Comparison of ENCODE assay signal across 9 cellular contexts in genomic region chr1:13356774-13357173, GRCh38. TPM values are rescaled to one million over a fixed set of nuclear protein-coding genes. Genes with fewer than 3 reads are reported as not detected.
DNase-seq lines count a peak whose midpoint lies in the region; TF ChIP-seq lines count a peak whose summit lies in the region.
"Not testable (repeated sequence)": the region's sequence is repeated elsewhere in the genome, so short reads cannot be mapped to it uniquely, and the experiment has no call there.
"Had no signal": no experiment of that assay in that cellular context is flagged by ENCODE, and none has a peak within 500 bp of the region (broad histone marks: within the 10 kb centered on the region; RNA-seq: fewer than 3 reads in every experiment).

No MANE protein-coding gene starts in this region.

- H3K36me3 Mint-ChIP-seq in CD14-positive monocyte; activated naive CD4-positive, alpha-beta T cell treated with anti-CD3 and anti-CD28 coated beads, Interleukin-2, amount 10 ng/mL, durations not matched to agents 7 days and 5 days: not testable (repeated sequence)

- CTCF ChIA-PET in activated naive CD4-positive, alpha-beta T cell treated with anti-CD3 and anti-CD28 coated beads, Interleukin-2, amount 10 ng/mL, durations not matched to agents 7 days and 5 days (lab: Charles Lee): not testable (repeated sequence)

- H3K4me1 Mint-ChIP-seq in CD14-positive monocyte; activated naive CD4-positive, alpha-beta T cell treated with anti-CD3 and anti-CD28 coated beads, Interleukin-2, amount 10 ng/mL, durations not matched to agents 7 days and 5 days: not testable (repeated sequence)

- not testable (repeated sequence) for H3K4me3 Mint-ChIP-seq in CD14-positive monocyte; activated naive CD4-positive, alpha-beta T cell treated with anti-CD3 and anti-CD28 coated beads, Interleukin-2, amount 10 ng/mL, durations not matched to agents 7 days and 5 days

- not testable (repeated sequence) for H3K4me3 ChIP-seq in fibroblast of mammary gland (ENCODE audit: control insufficient read depth, low read depth, low read length)

- not testable (repeated sequence) for H3K27ac Mint-ChIP-seq in CD14-positive monocyte; activated naive CD4-positive, alpha-beta T cell treated with anti-CD3 and anti-CD28 coated beads, Interleukin-2, amount 10 ng/mL, durations not matched to agents 7 days and 5 days

- intact Hi-C loops in CD14-positive monocyte (cut with micrococcal nuclease): not testable (repeated sequence)

- not testable (repeated sequence) for H3K27me3 Mint-ChIP-seq in CD14-positive monocyte (ENCODE audit: low read depth in 3 of 3); activated naive CD4-positive, alpha-beta T cell treated with anti-CD3 and anti-CD28 coated beads, Interleukin-2, amount 10 ng/mL, durations not matched to agents 7 days and 5 days

- peak; percentile 47 for DNase-seq in CD14-positive monocyte (ENCODE audit: low spot score)
- DNase-seq in GM19238 (ENCODE audit: insufficient read length, low spot score): peak; percentile 5
- peak; percentile 43 for DNase-seq in NCI-H1105 treated with DMSO at 0.1 percent for 48 hours (lab: John Stamatoyannopoulos, UW)
- peak; percentile 80 for DNase-seq in OCI-M1 (lab: John Stamatoyannopoulos, UW)
- DNase-seq in activated naive CD4-positive, alpha-beta T cell treated with anti-CD3 and anti-CD28 coated beads, Interleukin-2, amount 10 ng/mL, durations not matched to agents 7 days and 5 days: peak; percentile 36
- DNase-seq in fibroblast of mammary gland (ENCODE audit: low read depth): peak; percentile 61
- peak; percentile 72 for DNase-seq in medulla oblongata (ENCODE audit: extremely low spot score)
- peak; percentile 20 to 28 for DNase-seq in stimulated activated CD4-positive, alpha-beta T cell treated with anti-CD3 and anti-CD28 coated beads, Interleukin-2, amount 100 ng/mL, for 48 hours

- H3K9me3 Mint-ChIP-seq in CD14-positive monocyte: not testable (repeated sequence)
- H3K9me3 Mint-ChIP-seq in activated naive CD4-positive, alpha-beta T cell treated with anti-CD3 and anti-CD28 coated beads, Interleukin-2, amount 10 ng/mL, durations not matched to agents 7 days and 5 days: peaks cover 11% of the 10 kb centered on the region

- TF ChIP-seq CTCF in CD14-positive monocyte (IDR thresholded peaks at IDR 0.05) (peak; percentile 66), fibroblast of mammary gland (conservative IDR thresholded peaks at IDR 0.05; ENCODE audit: control insufficient read depth, insufficient read depth, low read depth, low read length) (peak; percentile 40)

RNA-seq across cellular contexts. Expression of gene PRAMEF14, which starts 9.8 kb away (rescaled TPM):
- not detected for polyA plus RNA-seq in CD14-positive monocyte
- polyA plus RNA-seq: right cardiac atrium had no signal

RNA-seq across cellular contexts. Expression of gene PRAMEF19, which starts 15.0 kb away (rescaled TPM):
- not detected for polyA plus RNA-seq in CD14-positive monocyte
- polyA plus RNA-seq: right cardiac atrium had no signal

RNA-seq across cellular contexts. Expression of gene PRAMEF17, which starts 32.7 kb away (rescaled TPM):
- polyA plus RNA-seq in CD14-positive monocyte: not detected
- polyA plus RNA-seq: right cardiac atrium had no signal

RNA-seq across cellular contexts. Expression of gene PRAMEF15, which starts 41.4 kb away (rescaled TPM):
- polyA plus RNA-seq in CD14-positive monocyte: not detected
- polyA plus RNA-seq: right cardiac atrium had no signal

RNA-seq across cellular contexts. Expression of gene PRAMEF33, which starts 53.4 kb away (rescaled TPM):
- not detected for polyA plus RNA-seq in CD14-positive monocyte
- polyA plus RNA-seq: right cardiac atrium had no signal

Comparison
In these comparisons a context has a peak if more than half of its experiments do, and no peak if none do; other contexts are left out.
1. DNase-seq: peak in every context shown above with its lines; median percentile 80 in OCI-M1; 72 in medulla oblongata; 61 in fibroblast of mammary gland; 47 in CD14-positive monocyte; 43 in NCI-H1105 treated with DMSO at 0.1 percent for 48 hours; 36 in activated naive CD4-positive, alpha-beta T cell treated with anti-CD3 and anti-CD28 coated beads, Interleukin-2, amount 10 ng/mL, durations not matched to agents 7 days and 5 days; 24 in stimulated activated CD4-positive, alpha-beta T cell treated with anti-CD3 and anti-CD28 coated beads, Interleukin-2, amount 100 ng/mL, for 48 hours; 5 in GM19238.